ENCODE assay signal across 2 cellular contexts in the genomic region with DNA sequence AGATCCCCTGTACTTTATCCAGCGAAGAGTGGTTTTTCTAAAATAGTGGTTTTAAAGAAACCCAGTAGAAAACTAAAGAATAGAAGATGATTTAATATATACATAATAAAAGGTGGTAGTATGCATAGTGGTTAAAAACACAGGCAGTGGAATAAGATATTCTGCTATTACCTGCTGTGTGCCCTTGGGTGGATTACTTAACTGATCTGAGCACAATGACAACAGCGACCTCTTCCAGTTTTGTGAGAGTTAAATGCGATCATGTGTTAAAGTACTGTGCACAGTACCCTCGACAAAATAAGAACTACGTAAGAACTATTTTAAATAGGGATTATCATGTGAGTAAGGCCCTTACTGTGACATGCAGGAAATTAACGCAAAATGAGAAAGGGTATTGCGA.
TF ChIP-seq lines count a peak whose summit lies in the region.

No MANE protein-coding gene starts in this region.

TF ChIP-seq in GM23338, 12 proteins besides CTCF, POLR2A, EP300 and RAD21 (continues in another document):
- no peak for TF ChIP-seq JUNB (IDR thresholded peaks at IDR 0.05; ENCODE audit: unreplicated experiment)
- TF ChIP-seq, protein P1, sequence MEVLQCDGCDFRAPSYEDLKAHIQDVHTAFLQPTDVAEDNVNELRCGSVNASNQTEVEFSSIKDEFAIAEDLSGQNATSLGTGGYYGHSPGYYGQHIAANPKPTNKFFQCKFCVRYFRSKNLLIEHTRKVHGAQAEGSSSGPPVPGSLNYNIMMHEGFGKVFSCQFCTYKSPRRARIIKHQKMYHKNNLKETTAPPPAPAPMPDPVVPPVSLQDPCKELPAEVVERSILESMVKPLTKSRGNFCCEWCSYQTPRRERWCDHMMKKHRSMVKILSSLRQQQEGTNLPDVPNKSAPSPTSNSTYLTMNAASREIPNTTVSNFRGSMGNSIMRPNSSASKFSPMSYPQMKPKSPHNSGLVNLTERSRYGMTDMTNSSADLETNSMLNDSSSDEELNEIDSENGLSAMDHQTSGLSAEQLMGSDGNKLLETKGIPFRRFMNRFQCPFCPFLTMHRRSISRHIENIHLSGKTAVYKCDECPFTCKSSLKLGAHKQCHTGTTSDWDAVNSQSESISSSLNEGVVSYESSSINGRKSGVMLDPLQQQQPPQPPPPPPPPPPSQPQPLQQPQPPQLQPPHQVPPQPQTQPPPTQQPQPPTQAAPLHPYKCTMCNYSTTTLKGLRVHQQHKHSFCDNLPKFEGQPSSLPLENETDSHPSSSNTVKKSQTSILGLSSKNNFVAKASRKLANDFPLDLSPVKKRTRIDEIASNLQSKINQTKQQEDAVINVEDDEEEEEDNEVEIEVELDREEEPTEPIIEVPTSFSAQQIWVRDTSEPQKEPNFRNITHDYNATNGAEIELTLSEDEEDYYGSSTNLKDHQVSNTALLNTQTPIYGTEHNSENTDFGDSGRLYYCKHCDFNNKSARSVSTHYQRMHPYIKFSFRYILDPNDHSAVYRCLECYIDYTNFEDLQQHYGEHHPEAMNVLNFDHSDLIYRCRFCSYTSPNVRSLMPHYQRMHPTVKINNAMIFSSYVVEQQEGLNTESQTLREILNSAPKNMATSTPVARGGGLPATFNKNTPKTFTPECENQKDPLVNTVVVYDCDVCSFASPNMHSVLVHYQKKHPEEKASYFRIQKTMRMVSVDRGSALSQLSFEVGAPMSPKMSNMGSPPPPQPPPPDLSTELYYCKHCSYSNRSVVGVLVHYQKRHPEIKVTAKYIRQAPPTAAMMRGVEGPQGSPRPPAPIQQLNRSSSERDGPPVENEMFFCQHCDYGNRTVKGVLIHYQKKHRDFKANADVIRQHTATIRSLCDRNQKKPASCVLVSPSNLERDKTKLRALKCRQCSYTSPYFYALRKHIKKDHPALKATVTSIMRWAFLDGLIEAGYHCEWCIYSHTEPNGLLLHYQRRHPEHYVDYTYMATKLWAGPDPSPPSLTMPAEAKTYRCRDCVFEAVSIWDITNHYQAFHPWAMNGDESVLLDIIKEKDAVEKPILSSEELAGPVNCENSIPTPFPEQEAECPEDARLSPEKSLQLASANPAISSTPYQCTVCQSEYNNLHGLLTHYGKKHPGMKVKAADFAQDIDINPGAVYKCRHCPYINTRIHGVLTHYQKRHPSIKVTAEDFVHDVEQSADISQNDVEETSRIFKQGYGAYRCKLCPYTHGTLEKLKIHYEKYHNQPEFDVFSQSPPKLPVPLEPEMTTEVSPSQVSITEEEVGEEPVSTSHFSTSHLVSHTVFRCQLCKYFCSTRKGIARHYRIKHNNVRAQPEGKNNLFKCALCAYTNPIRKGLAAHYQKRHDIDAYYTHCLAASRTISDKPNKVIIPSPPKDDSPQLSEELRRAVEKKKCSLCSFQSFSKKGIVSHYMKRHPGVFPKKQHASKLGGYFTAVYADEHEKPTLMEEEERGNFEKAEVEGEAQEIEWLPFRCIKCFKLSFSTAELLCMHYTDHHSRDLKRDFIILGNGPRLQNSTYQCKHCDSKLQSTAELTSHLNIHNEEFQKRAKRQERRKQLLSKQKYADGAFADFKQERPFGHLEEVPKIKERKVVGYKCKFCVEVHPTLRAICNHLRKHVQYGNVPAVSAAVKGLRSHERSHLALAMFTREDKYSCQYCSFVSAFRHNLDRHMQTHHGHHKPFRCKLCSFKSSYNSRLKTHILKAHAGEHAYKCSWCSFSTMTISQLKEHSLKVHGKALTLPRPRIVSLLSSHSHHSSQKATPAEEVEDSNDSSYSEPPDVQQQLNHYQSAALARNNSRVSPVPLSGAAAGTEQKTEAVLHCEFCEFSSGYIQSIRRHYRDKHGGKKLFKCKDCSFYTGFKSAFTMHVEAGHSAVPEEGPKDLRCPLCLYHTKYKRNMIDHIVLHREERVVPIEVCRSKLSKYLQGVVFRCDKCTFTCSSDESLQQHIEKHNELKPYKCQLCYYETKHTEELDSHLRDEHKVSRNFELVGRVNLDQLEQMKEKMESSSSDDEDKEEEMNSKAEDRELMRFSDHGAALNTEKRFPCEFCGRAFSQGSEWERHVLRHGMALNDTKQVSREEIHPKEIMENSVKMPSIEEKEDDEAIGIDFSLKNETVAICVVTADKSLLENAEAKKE (CRISPR knock-in tag; IDR thresholded peaks at IDR 0.05), result no peak
- no peak for TF ChIP-seq CREB1 (CRISPR knock-in tag; IDR thresholded peaks at IDR 0.05; ENCODE audit: low read depth)
- TF ChIP-seq EZH2phosphoT487 (IDR thresholded peaks at IDR 0.05; ENCODE audit: unreplicated experiment), result no peak
- TF ChIP-seq STAT1 (IDR thresholded peaks at IDR 0.05; ENCODE audit: unreplicated experiment), result no peak
- TF ChIP-seq ZNF114 (CRISPR knock-in tag; IDR thresholded peaks at IDR 0.05), result no peak
- TF ChIP-seq, protein P2, sequence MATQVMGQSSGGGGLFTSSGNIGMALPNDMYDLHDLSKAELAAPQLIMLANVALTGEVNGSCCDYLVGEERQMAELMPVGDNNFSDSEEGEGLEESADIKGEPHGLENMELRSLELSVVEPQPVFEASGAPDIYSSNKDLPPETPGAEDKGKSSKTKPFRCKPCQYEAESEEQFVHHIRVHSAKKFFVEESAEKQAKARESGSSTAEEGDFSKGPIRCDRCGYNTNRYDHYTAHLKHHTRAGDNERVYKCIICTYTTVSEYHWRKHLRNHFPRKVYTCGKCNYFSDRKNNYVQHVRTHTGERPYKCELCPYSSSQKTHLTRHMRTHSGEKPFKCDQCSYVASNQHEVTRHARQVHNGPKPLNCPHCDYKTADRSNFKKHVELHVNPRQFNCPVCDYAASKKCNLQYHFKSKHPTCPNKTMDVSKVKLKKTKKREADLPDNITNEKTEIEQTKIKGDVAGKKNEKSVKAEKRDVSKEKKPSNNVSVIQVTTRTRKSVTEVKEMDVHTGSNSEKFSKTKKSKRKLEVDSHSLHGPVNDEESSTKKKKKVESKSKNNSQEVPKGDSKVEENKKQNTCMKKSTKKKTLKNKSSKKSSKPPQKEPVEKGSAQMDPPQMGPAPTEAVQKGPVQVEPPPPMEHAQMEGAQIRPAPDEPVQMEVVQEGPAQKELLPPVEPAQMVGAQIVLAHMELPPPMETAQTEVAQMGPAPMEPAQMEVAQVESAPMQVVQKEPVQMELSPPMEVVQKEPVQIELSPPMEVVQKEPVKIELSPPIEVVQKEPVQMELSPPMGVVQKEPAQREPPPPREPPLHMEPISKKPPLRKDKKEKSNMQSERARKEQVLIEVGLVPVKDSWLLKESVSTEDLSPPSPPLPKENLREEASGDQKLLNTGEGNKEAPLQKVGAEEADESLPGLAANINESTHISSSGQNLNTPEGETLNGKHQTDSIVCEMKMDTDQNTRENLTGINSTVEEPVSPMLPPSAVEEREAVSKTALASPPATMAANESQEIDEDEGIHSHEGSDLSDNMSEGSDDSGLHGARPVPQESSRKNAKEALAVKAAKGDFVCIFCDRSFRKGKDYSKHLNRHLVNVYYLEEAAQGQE (IDR thresholded peaks at IDR 0.05; ENCODE audit: unreplicated experiment), result no peak
- no peak for TF ChIP-seq POLR2AphosphoS5 (IDR thresholded peaks at IDR 0.05; ENCODE audit: low read depth)
- TF ChIP-seq NANOG (IDR thresholded peaks at IDR 0.05; ENCODE audit: borderline replicate concordance), result no peak
- TF ChIP-seq EZH2 (IDR thresholded peaks at IDR 0.05; ENCODE audit: low read depth, unreplicated experiment), result no peak

TF ChIP-seq in H1, 55 proteins besides CTCF, POLR2A, EP300 and RAD21:
- no peak for TF ChIP-seq GABPA (IDR thresholded peaks at IDR 0.05; ENCODE audit: borderline replicate concordance, insufficient read depth, low read length)
- TF ChIP-seq KDM1A (IDR thresholded peaks at IDR 0.05; ENCODE audit: borderline replicate concordance, low read length), result peak; percentile 84
